17 cellular contexts compared by ENCODE assay signal in the genomic region with DNA sequence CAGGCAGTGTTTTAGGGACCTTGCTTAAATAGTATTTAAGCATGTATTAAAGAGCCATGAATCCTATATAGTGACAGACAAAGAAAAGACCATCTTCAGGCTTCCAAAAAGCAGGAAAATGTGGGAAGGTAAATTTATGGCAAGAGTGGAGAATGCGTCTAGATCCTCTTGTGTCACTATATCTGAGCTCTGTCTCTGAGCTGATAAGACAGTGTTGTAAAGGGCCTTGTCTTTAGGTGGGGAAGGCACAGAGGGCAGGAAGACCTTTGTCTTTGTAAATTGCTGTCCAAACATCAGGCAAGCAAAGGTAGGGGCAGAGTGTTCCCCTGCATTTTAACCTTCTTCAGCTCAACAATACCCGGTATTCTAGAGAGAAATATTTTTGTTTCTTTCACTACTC.
"Had no signal": no experiment of that assay in that cellular context is flagged by ENCODE, and none has a peak within 500 bp of the region (broad histone marks: within the 10 kb centered on the region; RNA-seq: fewer than 3 reads in every experiment).

No MANE protein-coding gene starts in this region.

- H3K4me3 ChIP-seq: coronary artery, gastrocnemius medialis, spleen, tibial nerve had no signal

- H3K27ac ChIP-seq: coronary artery, epithelial cell of prostate, gastrocnemius medialis, neutrophil, spleen, tibial nerve had no signal

- H3K36me3 ChIP-seq: gastrocnemius medialis, neutrophil, spleen, tibial nerve had no signal

- ATAC-seq: gastrocnemius medialis; right cardiac atrium; stimulated activated naive B cell treated with anti-CD40 and anti-IgM and Interleukin-4, amounts not matched to agents 10 μg/mL and 1 μg/mL and 100 μg/mL, for 72 hours; T-helper 17 cell had no signal

- H3K27me3 ChIP-seq: gastrocnemius medialis, neutrophil, spleen, tibial nerve had no signal

- DNase-seq: activated CD4-positive, alpha-beta T cell treated with anti-CD3 and anti-CD28 coated beads for 1 hour; activated naive CD4-positive, alpha-beta T cell treated with Interleukin-2 at 50 U/mL for 16 hours; caudate nucleus; effector CD8-positive, alpha-beta T cell; gastrocnemius medialis; naive B cell; posterior cingulate gyrus; right cardiac atrium; spleen; stimulated activated CD4-positive, alpha-beta T cell treated with anti-CD3 and anti-CD28 coated beads, Interleukin-1b, Interleukin-23, amount 100 ng/mL, for 48 hours; stimulated activated naive B cell treated with anti-CD40 and anti-IgM and Interleukin-4, amounts not matched to agents 10 μg/mL and 1 μg/mL and 100 μg/mL, for 72 hours; T-helper 17 cell had no signal

- H3K9me3 ChIP-seq: gastrocnemius medialis, neutrophil, spleen, tibial nerve had no signal

- H3K4me1 ChIP-seq: gastrocnemius medialis, spleen, tibial nerve had no signal

- FAIRE-seq: TTC549 had no signal
